In genomic region chr7:119733480-119733879, GRCh38 we compare ENCODE assay signal across 24 cellular contexts.
DNase-seq lines count a peak whose midpoint lies in the region; ATAC-seq and TF ChIP-seq lines count a peak whose summit lies in the region.
"Had no signal": no experiment of that assay in that cellular context is flagged by ENCODE, and none has a peak within 500 bp of the region (broad histone marks: within the 10 kb centered on the region; RNA-seq: fewer than 3 reads in every experiment).

No MANE protein-coding gene starts in this region.

- WGBS in SK-N-SH (ENCODE audit: low lambda C conversion rate), result 43% methylated on average over 2 of the region's 2 CpGs

- H3K79me2 ChIP-seq in SK-N-SH (ENCODE audit: insufficient read depth), result no peaks in the 10 kb centered on the region

- no peak for TF ChIP-seq CTCF in SK-N-SH (IDR thresholded peaks at IDR 0.05)

- no peaks in the 10 kb centered on the region for H3K27me3 ChIP-seq in SK-N-SH (ENCODE audit: insufficient read depth)
- H3K27me3 ChIP-seq in neuron (ENCODE audit: insufficient read depth, low read length), result no peaks in the 10 kb centered on the region
- H3K27me3 ChIP-seq: body of pancreas, esophagus muscularis mucosa, left lung, vagina had no signal

- no peaks in the 10 kb centered on the region for H4K20me1 ChIP-seq in SK-N-SH (ENCODE audit: insufficient read depth)

- ATAC-seq in HG02938 (IDR thresholded peaks at IDR 0.05; ENCODE audit: unreplicated experiment), result no peak
- ATAC-seq: activated CD4-positive, alpha-beta T cell treated with anti-CD3 and anti-CD28 coated beads for 36 hours; body of pancreas; GM12878; GM23338; left lung had no signal

- TF ChIP-seq EP300 in SK-N-SH (IDR thresholded peaks at IDR 0.05; ENCODE audit: borderline replicate concordance in 1 of 2, low read depth in 1 of 2, low read length in 1 of 2), result no peak

- no peaks in the 10 kb centered on the region for H3K36me3 ChIP-seq in SK-N-SH (replicated peaks in 1 of 2; ENCODE audit: control insufficient read depth in 1 of 2, insufficient read depth in 2 of 2, low read length in 1 of 2)
- H3K36me3 ChIP-seq in neuron (ENCODE audit: insufficient read depth, low read length), result no peaks in the 10 kb centered on the region
- H3K36me3 ChIP-seq: esophagus muscularis mucosa, left lung, vagina had no signal

- POLR2A ChIA-PET in SK-N-SH (lab: Yijun Ruan, JAX), result no interaction called here

- H3K4me2 ChIP-seq in SK-N-SH, result no peak overlapping the region
- H3K4me2 ChIP-seq: GM23338 had no signal

- H3K4me1 ChIP-seq in SK-N-SH (ENCODE audit: control insufficient read depth in 1 of 2, insufficient read depth in 2 of 2, low read depth in 1 of 2, low read length in 1 of 2) (no peaks in the 10 kb centered on the region), neuron (ENCODE audit: insufficient read depth, low read length) (no peaks in the 10 kb centered on the region)
- H3K4me1 ChIP-seq: body of pancreas, esophagus muscularis mucosa, left lung, vagina had no signal

- no peaks in the 10 kb centered on the region for H3F3A ChIP-seq in SK-N-SH (replicated peaks; ENCODE audit: insufficient read depth)

- H3K4me3 ChIP-seq in SK-N-SH (ENCODE audit: low read depth in 2 of 2, low read length in 1 of 2) (no peak overlapping the region), neuron (ENCODE audit: low read length) (no peak overlapping the region)
- H3K4me3 ChIP-seq: body of pancreas, esophagus muscularis mucosa, GM12878, GM23338, left lung, vagina had no signal

- H2AFZ ChIP-seq in SK-N-SH (ENCODE audit: low read depth) (no peak overlapping the region), neuron (ENCODE audit: low read depth, low read length) (peak overlapping the region; percentile 4)
- H2AFZ ChIP-seq: GM23338 had no signal

- CTCF ChIA-PET in SK-N-SH (lab: Yijun Ruan, JAX), result no interaction called here

- no peak for TF ChIP-seq RAD21 in SK-N-SH (IDR thresholded peaks at IDR 0.05; ENCODE audit: low read length)

- H3K9me3 ChIP-seq in SK-N-SH (no peaks in the 10 kb centered on the region), neuron (ENCODE audit: low read length) (no peaks in the 10 kb centered on the region)
- H3K9me3 ChIP-seq: body of pancreas, esophagus muscularis mucosa, left lung, vagina had no signal

- DNase-seq in NCI-H1105 (lab: John Stamatoyannopoulos, UW) (peak; percentile 8), SK-N-SH (no peak), epithelial cell of prostate (ENCODE audit: low read depth, low spot score) (peak; percentile 83), GDM1 (lab: John Stamatoyannopoulos, UW) (no peak)
- DNase-seq in activated CD8-positive, alpha-beta memory T cell treated with anti-CD3 and anti-CD28 coated beads, Interleukin-2, amount 50 U/mL, for 48 hours, result no peak
- DNase-seq in activated CD8-positive, alpha-beta memory T cell treated with anti-CD3 and anti-CD28 coated beads, Interleukin-2, amount 50 U/mL, for 4 hours, result no peak
- DNase-seq: activated CD4-positive, alpha-beta T cell treated with anti-CD3 and anti-CD28 coated beads for 36 hours; activated gamma-delta T cell; activated naive CD8-positive, alpha-beta T cell treated with anti-CD3 and anti-CD28 coated beads, Interleukin-2, amount 10 ng/mL, durations not matched to agents 7 days and 5 days; activated T-cell treated with anti-CD3 and anti-CD28 coated beads, Interleukin-2, amount 50 U/mL, for 24 hours; body of pancreas; effector CD8-positive, alpha-beta T cell; left lung; NCI-H1048; NCI-H2029; NCI-H2227 treated with DMSO at 0.1 percent for 48 hours; NCI-H82; occipital lobe had no signal

- no peak overlapping the region for H3K9ac ChIP-seq in SK-N-SH

- no peaks in the 10 kb centered on the region for H3K9me2 ChIP-seq in SK-N-SH

- H3K27ac ChIP-seq in SK-N-SH (ENCODE audit: low read depth in 2 of 2, low read length in 1 of 2) (no peak overlapping the region), epithelial cell of prostate (peak overlapping the region; percentile 11)
- H3K27ac ChIP-seq: body of pancreas, esophagus muscularis mucosa, left lung, vagina had no signal

TF ChIP-seq in SK-N-SH, 30 proteins besides CTCF, POLR2A, EP300 and RAD21:
- TF ChIP-seq REST (IDR thresholded peaks at IDR 0.05; ENCODE audit: low read depth, low read length) (peak; percentile 90), SMC3 (IDR thresholded peaks at IDR 0.05; ENCODE audit: low read depth, low read length) (no peak)

Comparison
In these comparisons a context has a peak if more than half of its experiments do, and no peak if none do; other contexts are left out.
1. DNase-seq: peak in NCI-H1105 (single experiment) and epithelial cell of prostate (single experiment); none in SK-N-SH (single experiment), activated CD8-positive, alpha-beta memory T cell treated with anti-CD3 and anti-CD28 coated beads, Interleukin-2, amount 50 U/mL, for 48 hours (single experiment), GDM1 (single experiment) and activated CD8-positive, alpha-beta memory T cell treated with anti-CD3 and anti-CD28 coated beads, Interleukin-2, amount 50 U/mL, for 4 hours (single experiment).